ENCODE assay signal across 8 cellular contexts in genomic region chr2:73291093-73291460, GRCh38. TPM values are rescaled to one million over a fixed set of nuclear protein-coding genes. Genes with fewer than 3 reads are reported as not detected.
DNase-seq lines count a peak whose midpoint lies in the region; ATAC-seq, FAIRE-seq and TF ChIP-seq lines count a peak whose summit lies in the region.

No MANE protein-coding gene starts in this region.

- in situ Hi-C loops in K562 (cut with MboI): no loop called here

- peaks cover 3% of the 10 kb centered on the region; the same call in 1 of the 2 replicates for H4K20me1 ChIP-seq in K562 (replicated peaks; ENCODE audit: control insufficient read depth, insufficient read depth, low read length)

- no TSS peak for BruUV-seq in K562 (replicated peaks; lab: Mats Ljungman, UMichigan)

- no peak for TF ChIP-seq CTCF in GM20000 (IDR thresholded peaks at IDR 0.05; ENCODE audit: extremely low read depth, missing control alignments)
- TF ChIP-seq CTCF in K562 (IDR thresholded peaks at IDR 0.05 in 2 of 3, conservative IDR thresholded peaks at IDR 0.05 in 1 of 3; ENCODE audit: insufficient read depth in 2 of 3, low read depth in 1 of 3, low read length in 3 of 3): 0 out of 6 replicates have a peak, but pooled peaks of 1 of the 3 experiments have one; percentile 9

- TF ChIP-seq EP300 in K562 (IDR thresholded peaks at IDR 0.05; ENCODE audit: low read length): no peak

- intact Hi-C loops in K562 (cut with micrococcal nuclease): no loop called here

- no peak for TF ChIP-seq RAD21 in K562 (CRISPR knock-in tag; conservative IDR thresholded peaks at IDR 0.05 in 1 of 2, IDR thresholded peaks at IDR 0.05 in 1 of 2)

- TF ChIP-seq POLR2A in K562 (conservative IDR thresholded peaks at IDR 0.05): no peak

- H3K9me1 ChIP-seq in K562 (ENCODE audit: control insufficient read depth, insufficient read depth, low read length): peaks cover 2% of the 10 kb centered on the region

- WGBS in K562 (ENCODE audit: insufficient coverage, low coverage, missing lambda C conversion rate): 9% methylated on average over 34 of the region's 34 CpGs

- peaks cover 5 to 33% of the 10 kb centered on the region in 2 experiments; a peak in 4 of 5 replicates for H3K27me3 ChIP-seq in K562 (ENCODE audit: control insufficient read depth in 2 of 2, insufficient read depth in 2 of 2, low read length in 2 of 2)

- H3K9ac ChIP-seq in K562 (ENCODE audit: insufficient read depth in 1 of 2, low read depth in 2 of 2, low read length in 2 of 2): no peak overlapping the region

- no peaks in the 10 kb centered on the region for H3K79me2 ChIP-seq in K562 (ENCODE audit: control insufficient read depth, insufficient read depth, low read length)

- H3K4me3 ChIP-seq in K562: no peak overlapping the region

- H3K27ac ChIP-seq in K562 (ENCODE audit: extremely low read depth, low read depth, low read length): no peak overlapping the region

- peaks cover 0 to 28% of the 10 kb centered on the region in 2 experiments; a peak in 2 of 5 replicates for H3K4me1 ChIP-seq in K562 (replicated peaks in 1 of 2; ENCODE audit: control insufficient read depth in 2 of 2, insufficient read depth in 2 of 2, low read length in 2 of 2)

- H2AFZ ChIP-seq in K562 (ENCODE audit: low read depth, low read length): no peak overlapping the region

- POLR2A ChIA-PET in K562 (lab: Yijun Ruan, JAX): no interaction called here

- no peaks in the 10 kb centered on the region for H3K9me3 ChIP-seq in K562 (replicated peaks; ENCODE audit: control insufficient read depth, insufficient read depth, low read depth, low read length)

- peak; percentile 82 for ATAC-seq in K562

- FAIRE-seq in K562 (lab: Jason Lieb, UNC): no peak

- no peaks in the 10 kb centered on the region for H3K36me3 ChIP-seq in K562 (ENCODE audit: control insufficient read depth, insufficient read depth, low read length)

- no peak overlapping the region for H3K4me2 ChIP-seq in K562 (ENCODE audit: insufficient read depth, low read length)

- DNase-seq in GM20000 (ENCODE audit: low spot score): peak; percentile 82
- peak; percentile 21 for DNase-seq in SK-N-DZ (ENCODE audit: low spot score)
- peak; percentile 58 to 73 (median 64) for DNase-seq in K562 (ENCODE audit: extremely low read depth in 1 of 4, low spot score in 3 of 4)
- DNase-seq in islet precursor cell: peak; percentile 85
- DNase-seq in stimulated activated CD8-positive, alpha-beta memory T cell treated with anti-CD3 and anti-CD28 coated beads, Interleukin-7, amount 100 ng/mL, for 24 hours (ENCODE audit: low read depth): peak; percentile 37
- no peak for DNase-seq in NCI-H1930 (lab: John Stamatoyannopoulos, UW)
- no peak for DNase-seq in NCI-H1436 (lab: John Stamatoyannopoulos, UW)
- no peak for DNase-seq in D341Med (ENCODE audit: low spot score)

- CTCF ChIA-PET in K562 (lab: Yijun Ruan, JAX; ENCODE audit: low intra/inter-chr PET ratio): no interaction called here

TF ChIP-seq in K562, 482 proteins besides CTCF, POLR2A, EP300 and RAD21 (continues in another document):
- TF ChIP-seq MAZ (CRISPR knock-in tag; conservative IDR thresholded peaks at IDR 0.05 in 1 of 2, IDR thresholded peaks at IDR 0.05 in 1 of 2): peak in 1 of 2 experiments; percentile 42; a peak in 1 of 4 replicates
- TF ChIP-seq ZKSCAN1 (IDR thresholded peaks at IDR 0.05; ENCODE audit: low read depth, low read length): no peak

RNA-seq across cellular contexts. Expression of gene EGR4, which starts 2.3 kb away (rescaled TPM):
- not detected in 2 replicates for polyA plus RNA-seq in SK-N-DZ (2014; cell fraction: cytosol; rRNA removed)
- polyA plus RNA-seq in SK-N-DZ (2014; cell fraction: nucleus; rRNA removed): not detected in 2 replicates
- total RNA-seq in K562 (2011; cell fraction: chromatin; rRNA removed; ENCODE audit: low replicate concordance): not detected in 2 replicates
- not detected in 2 replicates for total RNA-seq in K562 (2011; cell fraction: nucleolus; rRNA removed)
- not detected in 2 replicates for total RNA-seq in K562 (2011; cell fraction: nucleoplasm; rRNA removed)
- total RNA-seq in K562 (2014; rRNA removed): not detected in 2 replicates
- not detected in 2 replicates for total RNA-seq in K562 (2014; rRNA removed; fragmentation: Illumina TruSeq; extraction: Trizol)
- not detected in 2 replicates for total RNA-seq in K562 (2015; rRNA removed; fragmentation: Illumina TruSeq; extraction: Trizol)
- total RNA-seq in K562 (2021): not detected in 2 replicates
- not detected in 2 replicates for polyA plus RNA-seq in K562 (2011; rRNA removed)
- polyA plus RNA-seq in K562 (2011; cell fraction: cytosol; rRNA removed): not detected in 2 replicates
- not detected in 2 replicates for polyA plus RNA-seq in K562 (2011; cell fraction: nucleus; rRNA removed)
- polyA plus RNA-seq in K562 (2012): not detected in 2 replicates
- not detected in 2 replicates for polyA plus RNA-seq in K562 (2014; fragmentation: Illumina TruSeq; extraction: Trizol)
- polyA plus RNA-seq in K562 (2014; fragmentation: Nextera tagmentation; extraction: Ambion mirVana): not detected
- polyA plus RNA-seq in K562 (2014; rRNA removed): not detected in 2 replicates
- not detected in 2 replicates for polyA minus RNA-seq in K562 (2011; rRNA and poly(A)+ RNA removed)
- not detected in 2 replicates for polyA minus RNA-seq in K562 (2011; cell fraction: cytosol; rRNA and poly(A)+ RNA removed)
- not detected in 2 replicates for polyA minus RNA-seq in K562 (2011; cell fraction: nucleus; rRNA and poly(A)+ RNA removed)

RNA-seq across cellular contexts. Expression of gene FBXO41, which starts 6.8 kb away (rescaled TPM):
- polyA plus RNA-seq in SK-N-DZ (2014; cell fraction: cytosol; rRNA removed): 4.9 and 6.4 TPM in 2 replicates
- polyA plus RNA-seq in SK-N-DZ (2014; cell fraction: nucleus; rRNA removed): 18.1 and 35.2 TPM in 2 replicates
- 9.4 and 23.0 TPM in 2 replicates for total RNA-seq in K562 (2011; cell fraction: chromatin; rRNA removed; ENCODE audit: low replicate concordance)
- 12.6 and 13.2 TPM in 2 replicates for total RNA-seq in K562 (2011; cell fraction: nucleolus; rRNA removed)
- total RNA-seq in K562 (2011; cell fraction: nucleoplasm; rRNA removed): 9.8 and 10.7 TPM in 2 replicates
- total RNA-seq in K562 (2014; rRNA removed) (3.5 and 4.8 TPM in 2 replicates), K562 (2014; rRNA removed; fragmentation: Illumina TruSeq; extraction: Trizol) (1.5 and 1.9 TPM in 2 replicates), K562 (2015; rRNA removed; fragmentation: Illumina TruSeq; extraction: Trizol) (1.4 and 1.9 TPM in 2 replicates), K562 (2021) (7.7 and 8.2 TPM in 2 replicates)
- polyA plus RNA-seq in K562 (2011; rRNA removed) (5.5 and 6.1 TPM in 2 replicates), K562 (2014; fragmentation: Illumina TruSeq; extraction: Trizol) (4.1 and 4.4 TPM in 2 replicates), K562 (2014; fragmentation: Nextera tagmentation; extraction: Ambion mirVana) (under 1 TPM; 0.21 to 0.36 TPM), K562 (2014; rRNA removed) (6.8 and 7.1 TPM in 2 replicates)
- 5.6 and 7.1 TPM in 2 replicates for polyA plus RNA-seq in K562 (2011; cell fraction: cytosol; rRNA removed)
- polyA plus RNA-seq in K562 (2011; cell fraction: nucleus; rRNA removed): 26.4 and 47.6 TPM in 2 replicates
- polyA plus RNA-seq in K562 (2012): 3.4 and 4.5 TPM in 2 replicates
- 3.4 and 4.9 TPM in 2 replicates for polyA minus RNA-seq in K562 (2011; rRNA and poly(A)+ RNA removed)
- 3.2 and 5.6 TPM in 2 replicates for polyA minus RNA-seq in K562 (2011; cell fraction: cytosol; rRNA and poly(A)+ RNA removed)
- polyA minus RNA-seq in K562 (2011; cell fraction: nucleus; rRNA and poly(A)+ RNA removed): 8.7 and 9.3 TPM in 2 replicates

RNA-seq across cellular contexts. Expression of gene CCT7, which starts 57.0 kb away (rescaled TPM):
- 728 and 916 TPM in 2 replicates for polyA plus RNA-seq in SK-N-DZ (2014; cell fraction: cytosol; rRNA removed)
- polyA plus RNA-seq in SK-N-DZ (2014; cell fraction: nucleus; rRNA removed): 240 and 336 TPM in 2 replicates
- total RNA-seq in K562 (2011; cell fraction: chromatin; rRNA removed; ENCODE audit: low replicate concordance): 147 and 196 TPM in 2 replicates
- 171 and 174 TPM in 2 replicates for total RNA-seq in K562 (2011; cell fraction: nucleolus; rRNA removed)
- total RNA-seq in K562 (2011; cell fraction: nucleoplasm; rRNA removed): 140 and 154 TPM in 2 replicates
- total RNA-seq in K562 (2014; rRNA removed) (638 and 695 TPM in 2 replicates), K562 (2014; rRNA removed; fragmentation: Illumina TruSeq; extraction: Trizol) (579 and 592 TPM in 2 replicates), K562 (2015; rRNA removed; fragmentation: Illumina TruSeq; extraction: Trizol) (599 and 679 TPM in 2 replicates), K562 (2021) (647 and 659 TPM in 2 replicates)
- polyA plus RNA-seq in K562 (2011; rRNA removed) (366 and 847 TPM in 2 replicates), K562 (2014; fragmentation: Illumina TruSeq; extraction: Trizol) (833 and 856 TPM in 2 replicates), K562 (2014; fragmentation: Nextera tagmentation; extraction: Ambion mirVana) (100 to 1,000 TPM; 326 to 587 TPM), K562 (2014; rRNA removed) (625 and 697 TPM in 2 replicates)
- 404 and 796 TPM in 2 replicates for polyA plus RNA-seq in K562 (2011; cell fraction: cytosol; rRNA removed)
- polyA plus RNA-seq in K562 (2011; cell fraction: nucleus; rRNA removed): 126 and 224 TPM in 2 replicates
- polyA plus RNA-seq in K562 (2012): 329 and 1,243 TPM in 2 replicates
- polyA minus RNA-seq in K562 (2011; rRNA and poly(A)+ RNA removed): 536 and 870 TPM in 2 replicates
- 230 and 274 TPM in 2 replicates for polyA minus RNA-seq in K562 (2011; cell fraction: cytosol; rRNA and poly(A)+ RNA removed)
- polyA minus RNA-seq in K562 (2011; cell fraction: nucleus; rRNA and poly(A)+ RNA removed): 90.9 and 94.3 TPM in 2 replicates

RNA-seq across cellular contexts. Expression of gene PRADC1, which starts 58.0 kb away (rescaled TPM):
- polyA plus RNA-seq in SK-N-DZ (2014; cell fraction: cytosol; rRNA removed): 40.5 and 45.2 TPM in 2 replicates
- 33.6 and 43.1 TPM in 2 replicates for polyA plus RNA-seq in SK-N-DZ (2014; cell fraction: nucleus; rRNA removed)
- 11.4 and 34.2 TPM in 2 replicates for total RNA-seq in K562 (2011; cell fraction: chromatin; rRNA removed; ENCODE audit: low replicate concordance)
- total RNA-seq in K562 (2011; cell fraction: nucleolus; rRNA removed): 47.5 and 50.4 TPM in 2 replicates
- 38.3 and 45.1 TPM in 2 replicates for total RNA-seq in K562 (2011; cell fraction: nucleoplasm; rRNA removed)
- total RNA-seq in K562 (2014; rRNA removed) (43.1 and 47.4 TPM in 2 replicates), K562 (2014; rRNA removed; fragmentation: Illumina TruSeq; extraction: Trizol) (26.1 and 32.9 TPM in 2 replicates), K562 (2015; rRNA removed; fragmentation: Illumina TruSeq; extraction: Trizol) (33.8 and 33.9 TPM in 2 replicates), K562 (2021) (36.3 and 41.2 TPM in 2 replicates)
- polyA plus RNA-seq in K562 (2011; rRNA removed) (23.3 and 34.2 TPM in 2 replicates), K562 (2014; fragmentation: Illumina TruSeq; extraction: Trizol) (36.1 and 38.5 TPM in 2 replicates), K562 (2014; fragmentation: Nextera tagmentation; extraction: Ambion mirVana) (10 to 100 TPM in 1 of 2 experiments, 1 to 10 TPM in 1; 7.3 to 10.7 TPM), K562 (2014; rRNA removed) (40.9 and 43.1 TPM in 2 replicates)
- polyA plus RNA-seq in K562 (2011; cell fraction: cytosol; rRNA removed): 27.5 and 84.8 TPM in 2 replicates
- 13.6 and 23.0 TPM in 2 replicates for polyA plus RNA-seq in K562 (2011; cell fraction: nucleus; rRNA removed)
- polyA plus RNA-seq in K562 (2012): 34.4 and 39.4 TPM in 2 replicates
- 9.2 and 20.3 TPM in 2 replicates for polyA minus RNA-seq in K562 (2011; rRNA and poly(A)+ RNA removed)
- 9.3 and 18.8 TPM in 2 replicates for polyA minus RNA-seq in K562 (2011; cell fraction: cytosol; rRNA and poly(A)+ RNA removed)
- polyA minus RNA-seq in K562 (2011; cell fraction: nucleus; rRNA and poly(A)+ RNA removed): 6.7 and 7.3 TPM in 2 replicates

Comparison
In these comparisons a context has a peak if more than half of its experiments do, and no peak if none do; other contexts are left out.
1. DNase-seq: peak in GM20000 (single experiment), SK-N-DZ (single experiment), K562 (4 of 4), islet precursor cell (single experiment) and stimulated activated CD8-positive, alpha-beta memory T cell treated with anti-CD3 and anti-CD28 coated beads, Interleukin-7, amount 100 ng/mL, for 24 hours (single experiment); none in NCI-H1930 (0 of 2), NCI-H1436 (single experiment) and D341Med (single experiment).